28 cellular contexts compared by ENCODE assay signal in the genomic region with DNA sequence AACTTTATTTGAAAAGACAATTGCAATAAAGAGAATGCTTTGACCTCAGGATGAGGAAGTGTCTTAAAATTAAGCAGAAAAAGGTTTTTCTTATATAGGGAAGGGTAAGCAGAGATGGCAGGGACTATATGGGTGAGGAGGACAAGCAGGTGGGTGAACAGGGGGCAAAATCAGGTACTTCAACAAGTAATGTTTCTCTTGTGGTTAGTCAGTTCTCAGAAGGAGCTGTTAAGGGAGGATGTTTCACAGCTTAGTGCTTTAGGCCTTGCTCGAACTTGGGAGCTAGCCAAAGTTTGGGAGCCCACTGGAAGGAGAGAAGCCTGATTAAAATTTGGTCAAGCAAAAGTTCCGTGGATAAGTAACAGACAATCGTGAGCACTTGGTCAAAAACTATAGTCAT.
"Had no signal": no experiment of that assay in that cellular context is flagged by ENCODE, and none has a peak within 500 bp of the region (broad histone marks: within the 10 kb centered on the region; RNA-seq: fewer than 3 reads in every experiment).

No MANE protein-coding gene starts in this region.

- H3K9me3 ChIP-seq: adrenal gland, body of pancreas, breast epithelium had no signal

- H3K4me1 ChIP-seq: adrenal gland, body of pancreas, breast epithelium had no signal

- H3K4me3 ChIP-seq: adrenal gland, body of pancreas, breast epithelium had no signal

- H3K27ac ChIP-seq: adrenal gland, body of pancreas, breast epithelium had no signal

- H3K27me3 ChIP-seq: adrenal gland, body of pancreas, breast epithelium had no signal

- DNase-seq: activated CD4-positive, alpha-beta T cell treated with anti-CD3 and anti-CD28 coated beads for 36 hours; activated CD4-positive, alpha-beta T cell treated with anti-CD3 and anti-CD28 coated beads, Interleukin-2, amount 10 ng/mL, durations not matched to agents 7 days and 5 days; activated CD4-positive, alpha-beta T cell treated with anti-CD3 and anti-CD28 coated beads, Interleukin-2, amount 50 U/mL, for 48 hours; activated CD8-positive, alpha-beta memory T cell treated with anti-CD3 and anti-CD28 coated beads, Interleukin-2, amount 50 U/mL, for 4 hours; activated gamma-delta T cell treated with Interleukin-2 at 50 U/mL for 16 hours; activated naive CD4-positive, alpha-beta T cell treated with anti-CD3 and anti-CD28 coated beads for 36 hours; activated T-cell treated with anti-CD3 and anti-CD28 coated beads for 4 hours; activated T-cell treated with anti-CD3 and anti-CD28 coated beads, Interleukin-2, amount 50 U/mL, for 4 hours; adrenal gland; body of pancreas; caudate nucleus; NCI-H1092 treated with DMSO at 0.1 percent for 48 hours; NCI-H1417; NCI-H146; NCI-H187; NCI-H2029 treated with DMSO at 0.1 percent for 48 hours; NCI-H2107; NCI-H226; NCI-H446 treated with DMSO at 0.1 percent for 48 hours; NCI-H524; NCI-H69; NCI-H82; OCI-M1; Right ventricle myocardium superior had no signal

- ATAC-seq: activated CD4-positive, alpha-beta T cell treated with anti-CD3 and anti-CD28 coated beads for 36 hours; activated CD4-positive, CD25-positive, alpha-beta regulatory T cell treated with anti-CD3 and anti-CD28 coated beads, Interleukin-2, amount 50 U/mL, for 24 hours; activated naive CD4-positive, alpha-beta T cell treated with anti-CD3 and anti-CD28 coated beads, Interleukin-2, amount 50 U/mL, for 72 hours; activated T-cell treated with anti-CD3 and anti-CD28 coated beads, Interleukin-2, amount 50 U/mL, for 4 hours; body of pancreas; WTC11 had no signal

- H3K36me3 ChIP-seq: adrenal gland, breast epithelium had no signal
